In genomic region chr16:20956319-20956718, GRCh38 we compare ENCODE assay signal across 25 cellular contexts. TPM values are rescaled to one million over a fixed set of nuclear protein-coding genes. Genes with fewer than 3 reads are reported as not detected.
DNase-seq lines count a peak whose midpoint lies in the region; ATAC-seq and TF ChIP-seq lines count a peak whose summit lies in the region.
"Had no signal": no experiment of that assay in that cellular context is flagged by ENCODE, and none has a peak within 500 bp of the region (broad histone marks: within the 10 kb centered on the region; RNA-seq: fewer than 3 reads in every experiment).

No MANE protein-coding gene starts in this region.

- H3K4me1 ChIP-seq in HCT116 (ENCODE audit: control insufficient read depth in 1 of 2, insufficient read depth in 2 of 2, low read length in 2 of 2) (peaks cover 12 to 15% of the 10 kb centered on the region in 2 experiments), RWPE2 (ENCODE audit: insufficient read depth, poor library complexity, severe bottlenecking) (no peaks in the 10 kb centered on the region)
- H3K4me1 ChIP-seq: body of pancreas, HAP-1, Peyer's patch, stomach had no signal

- H3K36me3 ChIP-seq in HCT116 (ENCODE audit: control insufficient read depth in 1 of 2, insufficient read depth in 2 of 2, low read length in 2 of 2): no peaks in the 10 kb centered on the region
- H3K36me3 ChIP-seq in RWPE2 (ENCODE audit: low read depth): no peaks in the 10 kb centered on the region
- H3K36me3 ChIP-seq: HAP-1, ovary, Peyer's patch, stomach, WERI-Rb-1 had no signal

- H3K9me3 ChIP-seq in HCT116 (ENCODE audit: control insufficient read depth in 1 of 2, insufficient read depth in 1 of 2, low read depth in 1 of 2, low read length in 2 of 2) (no peaks in the 10 kb centered on the region), RWPE2 (ENCODE audit: severe bottlenecking) (no peaks in the 10 kb centered on the region)
- H3K9me3 ChIP-seq: body of pancreas, HAP-1, ovary, Peyer's patch, stomach had no signal

- no peaks in the 10 kb centered on the region for H3K79me2 ChIP-seq in HCT116 (ENCODE audit: insufficient read depth, low read length)

- POLR2A ChIA-PET in HCT116 (lab: Charles Lee): no interaction called here

- TF ChIP-seq CTCF in HCT116 (IDR thresholded peaks at IDR 0.05 in 2 of 3, conservative IDR thresholded peaks at IDR 0.05 in 1 of 3; ENCODE audit: borderline replicate concordance in 1 of 3, insufficient read depth in 1 of 3, low read depth in 2 of 3, low read length in 2 of 3) (no peak), RWPE2 (IDR thresholded peaks at IDR 0.05; ENCODE audit: poor library complexity, severe bottlenecking) (peak; percentile 25)

- ATAC-seq in HCT116 (no peak), RWPE2 (ENCODE audit: low read depth) (peak; percentile 41; the same call in 2 of the 3 replicates), GM21717 (IDR thresholded peaks at IDR 0.05; ENCODE audit: unreplicated experiment) (no peak)
- ATAC-seq: body of pancreas, T-cell had no signal

- intact Hi-C loops in HCT116 (cut with micrococcal nuclease): no loop called here

- H3K4me2 ChIP-seq in HCT116 (ENCODE audit: low read length): no peak overlapping the region

- CTCF ChIA-PET in HCT116 (lab: Charles Lee): no interaction called here

- no TSS peak for BruUV-seq in HCT116 (replicated peaks; lab: Mats Ljungman, UMichigan)

- H2AFZ ChIP-seq in HCT116 (ENCODE audit: low read depth, low read length, poor library complexity, severe bottlenecking): no peak overlapping the region

- no peak overlapping the region for H3K9ac ChIP-seq in HCT116 (ENCODE audit: low read length)

- DNase-seq in AG08395 (ENCODE audit: low spot score): peak; percentile 11
- DNase-seq in HCT116 (ENCODE audit: low read depth, low spot score): no peak
- DNase-seq in RWPE2 (ENCODE audit: low spot score): no peak
- peak; percentile 18 for DNase-seq in fibroblast of the conjunctiva (ENCODE audit: low read depth)
- DNase-seq in T-helper 2 cell: no peak
- no peak for DNase-seq in C1 segment of cervical spinal cord (lab: John Stamatoyannopoulos, UW)
- DNase-seq in T1000 (lab: John Stamatoyannopoulos, UW): no peak
- DNase-seq: activated CD4-positive, alpha-beta memory T cell treated with anti-CD3 and anti-CD28 coated beads, Interleukin-2, amount 10 ng/mL, durations not matched to agents 7 days and 5 days; activated naive CD4-positive, alpha-beta T cell treated with anti-CD3 and anti-CD28 coated beads, Interleukin-2, amount 50 U/mL, for 16 hours; activated T-cell treated with anti-CD3 and anti-CD28 coated beads, Interleukin-2, amount 50 U/mL, for 24 hours; body of pancreas; dermis blood vessel endothelial cell; DND-41; islet precursor cell; Karpas-422; NCI-H345; ovary; Peyer's patch; stomach; T-cell; WERI-Rb-1 had no signal

- RAD21 ChIA-PET in HCT116 (lab: Charles Lee; ENCODE audit: low non-redundant PET in 1 of 2, low total read pairs in 2 of 2, uncharacterized antibody in 2 of 2, unreplicated experiment in 2 of 2): no interaction called here

- H3K27ac ChIP-seq in HCT116 (ENCODE audit: low read depth, low read length) (no peak overlapping the region), RWPE2 (ENCODE audit: poor library complexity, severe bottlenecking) (no peak overlapping the region)
- H3K27ac ChIP-seq: body of pancreas, epithelial cell of prostate, ovary, Peyer's patch, stomach, WERI-Rb-1 had no signal

- H3K27me3 ChIP-seq in HCT116 (ENCODE audit: insufficient read depth, low read length) (no peaks in the 10 kb centered on the region), RWPE2 (ENCODE audit: insufficient read depth, poor library complexity, severe bottlenecking) (no peaks in the 10 kb centered on the region)
- H3K27me3 ChIP-seq: body of pancreas, Peyer's patch, stomach had no signal

- no peak for TF ChIP-seq POLR2A in HCT116 (IDR thresholded peaks at IDR 0.05; ENCODE audit: borderline replicate concordance, extremely low read depth, insufficient read depth, insufficient read length)

- TF ChIP-seq RAD21 in HCT116 (IDR thresholded peaks at IDR 0.05; ENCODE audit: low read depth): peak; percentile 12; the same call in 1 of the 2 replicates

- no peaks in the 10 kb centered on the region for H3K9me2 ChIP-seq in HCT116 (ENCODE audit: insufficient read depth)

- no peak overlapping the region for H3K4me3 ChIP-seq in HCT116 (replicated peaks in 1 of 2; ENCODE audit: low read depth in 1 of 2, low read length in 2 of 2)
- H3K4me3 ChIP-seq in RWPE2 (ENCODE audit: severe bottlenecking): no peak overlapping the region
- H3K4me3 ChIP-seq: body of pancreas, HAP-1, lung, ovary, Peyer's patch, stomach had no signal

- no peaks in the 10 kb centered on the region for H4K20me1 ChIP-seq in HCT116 (ENCODE audit: insufficient read depth)

TF ChIP-seq in HCT116, 20 proteins besides CTCF, POLR2A, EP300 and RAD21:
- TF ChIP-seq TCF7L2 (IDR thresholded peaks at IDR 0.05; ENCODE audit: borderline replicate concordance, extremely low read depth, insufficient read depth, insufficient read length) (no peak), FOSL1 (IDR thresholded peaks at IDR 0.05; ENCODE audit: low read depth) (no peak), CBX3 (IDR thresholded peaks at IDR 0.05; ENCODE audit: low read depth) (no peak), ZBTB33 (IDR thresholded peaks at IDR 0.05; ENCODE audit: extremely low read depth, insufficient replicate concordance, low read length) (no peak), SIN3A (IDR thresholded peaks at IDR 0.05; ENCODE audit: low read depth) (no peak), EZH2 (IDR thresholded peaks at IDR 0.05) (no peak), ELF1 (IDR thresholded peaks at IDR 0.05; ENCODE audit: borderline replicate concordance, low read depth) (no peak), YY1 (IDR thresholded peaks at IDR 0.05; ENCODE audit: extremely low read depth, insufficient replicate concordance, low read depth, low read length) (no peak), ZFX (IDR thresholded peaks at IDR 0.05) (no peak), SRF (IDR thresholded peaks at IDR 0.05; ENCODE audit: low read depth) (no peak), ZNF274 (IDR thresholded peaks at IDR 0.05; ENCODE audit: low read depth, low read length) (no peak), SP1 (IDR thresholded peaks at IDR 0.05; ENCODE audit: low read depth) (no peak), EZH2phosphoT487 (IDR thresholded peaks at IDR 0.05; ENCODE audit: borderline replicate concordance) (no peak), POLR2AphosphoS5 (IDR thresholded peaks at IDR 0.05; ENCODE audit: low read depth, low read length) (no peak), CEBPB (IDR thresholded peaks at IDR 0.05; ENCODE audit: low read depth) (no peak), JUND (IDR thresholded peaks at IDR 0.05) (no peak), REST (IDR thresholded peaks at IDR 0.05; ENCODE audit: low read depth) (no peak), EGR1 (IDR thresholded peaks at IDR 0.05; ENCODE audit: low read depth) (no peak)
- TF ChIP-seq, protein P1, sequence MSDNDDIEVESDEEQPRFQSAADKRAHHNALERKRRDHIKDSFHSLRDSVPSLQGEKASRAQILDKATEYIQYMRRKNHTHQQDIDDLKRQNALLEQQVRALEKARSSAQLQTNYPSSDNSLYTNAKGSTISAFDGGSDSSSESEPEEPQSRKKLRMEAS (IDR thresholded peaks at IDR 0.05): no peak
- TF ChIP-seq, protein P2, sequence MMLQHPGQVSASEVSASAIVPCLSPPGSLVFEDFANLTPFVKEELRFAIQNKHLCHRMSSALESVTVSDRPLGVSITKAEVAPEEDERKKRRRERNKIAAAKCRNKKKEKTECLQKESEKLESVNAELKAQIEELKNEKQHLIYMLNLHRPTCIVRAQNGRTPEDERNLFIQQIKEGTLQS (IDR thresholded peaks at IDR 0.05): no peak

RNA-seq across cellular contexts. Expression of gene LYRM1, which starts 55.7 kb away (rescaled TPM):
- 26.7 TPM for total RNA-seq in HCT116 (2021; ENCODE audit: unreplicated experiment)
- 41.5 and 44.9 TPM in 2 replicates for polyA plus RNA-seq in HCT116 (2012)

RNA-seq across cellular contexts. Expression of gene DCUN1D3, which starts 56.2 kb away (rescaled TPM):
- total RNA-seq in HCT116 (2021; ENCODE audit: unreplicated experiment): 16.4 TPM
- polyA plus RNA-seq in HCT116 (2012): 7.4 and 7.7 TPM in 2 replicates

Comparison
In these comparisons a context has a peak if more than half of its experiments do, and no peak if none do; other contexts are left out.
1. DNase-seq: peak in AG08395 (single experiment) and fibroblast of the conjunctiva (single experiment); none in HCT116 (single experiment), RWPE2 (single experiment), T-helper 2 cell (0 of 5), C1 segment of cervical spinal cord (0 of 14) and T1000 (single experiment).